Comparison of ENCODE assay signal across 1 cellular context in genomic region chr7:23618241-23618640, GRCh38.
TF ChIP-seq lines count a peak whose summit lies in the region.

No MANE protein-coding gene starts in this region.

TF ChIP-seq in GM12878, 131 proteins besides CTCF, POLR2A, EP300 and RAD21:
- TF ChIP-seq RAD51 (IDR thresholded peaks at IDR 0.05) (no peak), NFYA (IDR thresholded peaks at IDR 0.05; ENCODE audit: borderline replicate concordance, low read depth, low read length) (no peak), PRDM15 (CRISPR knock-in tag; IDR thresholded peaks at IDR 0.05) (no peak), NFXL1 (IDR thresholded peaks at IDR 0.05; ENCODE audit: borderline replicate concordance) (no peak), PAX5 (IDR thresholded peaks at IDR 0.05; ENCODE audit: borderline replicate concordance, low read depth, low read length) (no peak), NR2C2 (IDR thresholded peaks at IDR 0.05; ENCODE audit: borderline replicate concordance, control insufficient read depth, insufficient read length, low read depth) (no peak), BHLHE40 (IDR thresholded peaks at IDR 0.05; ENCODE audit: borderline replicate concordance in 1 of 2, low read depth in 2 of 2, low read length in 1 of 2) (no peak), KDM1A (IDR thresholded peaks at IDR 0.05; ENCODE audit: borderline replicate concordance) (no peak), BMI1 (IDR thresholded peaks at IDR 0.05; ENCODE audit: borderline replicate concordance) (no peak), ESRRA (IDR thresholded peaks at IDR 0.05; ENCODE audit: low read length) (no peak)
